ENCODE assay signal across 8 cellular contexts in the genomic region with DNA sequence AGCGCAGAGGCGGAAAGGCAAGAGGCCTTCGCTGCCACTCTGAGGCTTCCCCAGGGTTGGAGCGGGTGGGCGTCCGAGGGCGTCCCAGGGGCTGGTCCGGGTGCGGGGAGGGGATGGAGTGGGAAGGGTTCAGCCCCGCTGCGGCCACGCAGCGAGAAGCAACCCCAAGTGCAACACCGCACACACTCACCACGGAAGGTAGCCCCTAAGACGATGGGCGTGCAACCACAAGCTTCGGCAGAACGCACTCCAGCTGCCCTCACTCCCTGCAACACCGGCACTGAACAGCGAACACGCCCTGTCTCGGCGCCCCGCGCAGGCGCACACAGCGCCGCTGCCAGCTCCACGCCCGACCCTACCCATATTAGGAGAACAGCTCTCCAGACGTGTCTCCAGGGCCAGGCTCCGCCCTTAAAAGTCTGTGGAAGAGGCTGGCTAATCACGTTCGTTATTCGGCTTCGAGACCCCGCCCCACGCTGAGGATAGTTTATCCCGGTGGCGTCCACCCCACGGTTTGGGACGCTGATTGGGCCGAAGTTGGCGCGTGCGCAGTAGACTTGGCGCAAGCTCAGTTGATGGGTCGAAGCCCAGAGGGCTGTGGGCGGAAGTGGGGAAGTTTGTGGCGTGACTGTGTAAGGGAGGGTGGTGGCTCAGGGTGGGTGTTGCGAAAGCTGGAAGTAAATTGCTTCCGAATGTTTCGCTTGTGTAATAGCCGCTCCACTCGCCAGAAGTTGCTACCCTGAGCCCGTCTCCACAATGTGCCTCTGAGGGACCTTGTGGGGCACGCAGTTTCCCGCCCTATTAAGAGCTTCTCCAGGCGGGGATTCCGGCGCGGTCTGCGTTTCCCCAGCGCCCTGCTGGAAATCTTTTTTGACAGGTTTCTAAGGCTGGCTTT. TPM values are rescaled to one million over a fixed set of nuclear protein-coding genes. Genes with fewer than 3 reads are reported as not detected.
DNase-seq lines count a peak whose midpoint lies in the region; ATAC-seq, FAIRE-seq and TF ChIP-seq lines count a peak whose summit lies in the region.

A gene (minus strand): TSS at position 300 of the 895 bp plus-strand sequence. CDS start 343 bp downstream, outside the sequence.

- FAIRE-seq in pancreas (lab: Jason Lieb, UNC), result peak; percentile 96

- no peaks in the 10 kb centered on the region for H3K36me3 ChIP-seq in adipocyte (ENCODE audit: control insufficient read depth, insufficient read depth, low read length, severe bottlenecking)
- no peaks in the 10 kb centered on the region for H3K36me3 ChIP-seq in pancreas
- H3K36me3 ChIP-seq in tibial artery, result peaks cover 0 to 5% (median 0%) of the 10 kb centered on the region in 3 donors

- 0% methylated on average over 65 of the region's 65 CpGs for WGBS in pancreas, 2 donors

- peaks cover 6% of the 10 kb centered on the region for H3K9me3 ChIP-seq in adipocyte (ENCODE audit: control insufficient read depth, low read length)
- no peaks in the 10 kb centered on the region for H3K9me3 ChIP-seq in pancreas
- peaks cover 0 to 2% (median 0%) of the 10 kb centered on the region in 3 donors for H3K9me3 ChIP-seq in tibial artery

- peak within 1 kb of the TSS; percentile 75 to 96 (median 89) for H3K27ac ChIP-seq in pancreas
- peak within 1 kb of the TSS; percentile 91 to 94 for H3K27ac ChIP-seq in tibial artery

- DNase-seq in NCI-H1436 (lab: John Stamatoyannopoulos, UW) (peak; percentile 99), T follicular helper cell (ENCODE audit: low read depth) (peak; percentile 99), adipocyte (ENCODE audit: low read depth) (peak; percentile 100), Right ventricle myocardium superior (peak; percentile 100), pancreas (peak; percentile 100), tibial artery (peak; percentile 100)

- peak; percentile 99 for ATAC-seq in HG02798 (IDR thresholded peaks at IDR 0.05; ENCODE audit: poor library complexity, unreplicated experiment)
- ATAC-seq in Right ventricle myocardium superior (ENCODE audit: poor library complexity), result peak; percentile 98
- peak; percentile 92 to 96 (median 94) for ATAC-seq in pancreas

- H3K9ac ChIP-seq in adipocyte (ENCODE audit: low read length), result peak within 1 kb of the TSS; percentile 94

- peak within 1 kb of the TSS; percentile 75 for H3K4me3 ChIP-seq in GM12875 (ENCODE audit: low read depth, low read length)
- H3K4me3 ChIP-seq in adipocyte (ENCODE audit: low read length), result peak within 1 kb of the TSS; percentile 86
- peak within 1 kb of the TSS; percentile 50 to 82 (median 76) for H3K4me3 ChIP-seq in pancreas
- H3K4me3 ChIP-seq in tibial artery, result peak within 1 kb of the TSS; percentile 78 to 97

- H3K27me3 ChIP-seq in adipocyte (replicated peaks; ENCODE audit: control insufficient read depth, insufficient read depth, low read length), result no peaks in the 10 kb centered on the region
- no peaks in the 10 kb centered on the region for H3K27me3 ChIP-seq in pancreas
- no peaks in the 10 kb centered on the region for H3K27me3 ChIP-seq in tibial artery

- H3K4me1 ChIP-seq in adipocyte (ENCODE audit: control insufficient read depth, insufficient read depth, low read length) (peaks cover 44% of the 10 kb centered on the region), pancreas (peaks cover 0 to 13% (median 0%) of the 10 kb centered on the region in 3 donors), tibial artery (peaks cover 4 to 47% (median 26%) of the 10 kb centered on the region in 4 donors)

- intact Hi-C loops in Right ventricle myocardium superior (cut with DNase I), result no loop called here
- intact Hi-C loops in pancreas (cut with DNase I), result no loop called here
- intact Hi-C loops in tibial artery (cut with DNase I; ENCODE audit: low total_unique reads), result no loop called here

- TF ChIP-seq CTCF in GM12875 (IDR thresholded peaks at IDR 0.05; ENCODE audit: borderline replicate concordance, insufficient read depth, low read depth, low read length), result no peak
- no peak for TF ChIP-seq CTCF in pancreas (IDR thresholded peaks at IDR 0.05)
- no peak for TF ChIP-seq CTCF in tibial artery (IDR thresholded peaks at IDR 0.05)

RNA-seq across cellular contexts. Expression of the gene that starts here (rescaled TPM):
- 49.4 TPM for total RNA-seq in Right ventricle myocardium superior
- 10 to 100 TPM; 22.8 to 42.3 (median 36.8) TPM for total RNA-seq in pancreas
- 10 to 100 TPM; 14.7 to 18.8 TPM for polyA plus RNA-seq in pancreas

Comparison
In these comparisons a context has a peak if more than half of its experiments do, and no peak if none do; other contexts are left out.
1. Peak in every context shown above with its lines: DNase-seq, ATAC-seq, H3K4me3 ChIP-seq and H3K27ac ChIP-seq.